10 cellular contexts compared by ENCODE assay signal in the genomic region with DNA sequence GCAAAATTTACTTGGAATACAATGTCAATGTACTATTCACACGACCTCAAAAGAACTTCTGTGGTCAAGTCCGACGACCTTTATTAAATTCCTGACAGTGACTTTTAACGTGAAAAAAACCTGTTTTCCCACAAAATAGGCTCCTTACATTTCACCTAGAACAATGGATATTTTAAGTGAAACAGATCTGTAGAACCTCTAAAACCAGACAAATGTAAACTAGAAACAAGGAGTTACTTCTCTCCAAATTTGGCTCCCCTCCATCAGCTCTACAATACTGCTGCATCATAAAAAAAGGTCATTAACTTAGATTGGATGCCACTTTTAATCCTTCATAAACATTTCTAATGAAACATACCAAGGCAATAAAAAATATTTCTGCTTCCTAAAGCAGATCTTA. TPM values are rescaled to one million over a fixed set of nuclear protein-coding genes. Genes with fewer than 3 reads are reported as not detected.
A peak's percentile ranks its signal among the peaks of the same experiment; 100 is the strongest.
DNase-seq lines count a peak whose midpoint lies in the region; ATAC-seq and TF ChIP-seq lines count a peak whose summit lies in the region.
"Had no signal": no experiment of that assay in that cellular context is flagged by ENCODE, and none has a peak within 500 bp of the region (broad histone marks: within the 10 kb centered on the region; RNA-seq: fewer than 3 reads in every experiment).

No MANE protein-coding gene starts in this region.

- no peak for ATAC-seq in activated naive CD8-positive, alpha-beta T cell treated with anti-CD3 and anti-CD28 coated beads, Interleukin-2, amount 50 U/mL, for 24 hours
- ATAC-seq in GM18858 (IDR thresholded peaks at IDR 0.05; ENCODE audit: unreplicated experiment) (no peak), GM21447 (IDR thresholded peaks at IDR 0.05; ENCODE audit: unreplicated experiment) (no peak)

- H3K36me3 ChIP-seq in A673 (ENCODE audit: insufficient read depth, low read length, poor library complexity, severe bottlenecking) (no peaks in the 10 kb centered on the region), HAP-1 (replicated peaks) (no peaks in the 10 kb centered on the region; the same call in 1 of the 2 replicates), mesodermal cell (ENCODE audit: control insufficient read depth, insufficient read depth, low read length) (no peaks in the 10 kb centered on the region)

- DNase-seq in A673 (ENCODE audit: low spot score): no peak
- peak in 1 of 2 experiments; percentile 31 for DNase-seq in HAP-1 (ENCODE audit: low spot score in 2 of 2)
- DNase-seq in activated naive CD8-positive, alpha-beta T cell treated with anti-CD3 and anti-CD28 coated beads, Interleukin-2, amount 50 U/mL, for 24 hours: no peak
- DNase-seq in NCI-H1436 treated with DMSO at 0.1 percent for 48 hours (lab: John Stamatoyannopoulos, UW): no peak
- DNase-seq in stimulated activated CD4-positive, alpha-beta T cell treated with anti-CD3 and anti-CD28 coated beads, Interleukin-4, amount 100 ng/mL, for 4 hours: no peak
- DNase-seq: effector CD8-positive, alpha-beta T cell; stimulated activated CD4-positive, alpha-beta T cell treated with anti-CD3 and anti-CD28 coated beads, Interleukin-12 subunit alpha, Interleukin-12 subunit beta, amount 100 ng/mL, for 4 hours had no signal

- H3K4me1 ChIP-seq in A673 (ENCODE audit: insufficient read depth, low read length, poor library complexity, severe bottlenecking): peaks cover 8% of the 10 kb centered on the region
- peaks cover 14% of the 10 kb centered on the region for H3K4me1 ChIP-seq in HAP-1
- no peaks in the 10 kb centered on the region for H3K4me1 ChIP-seq in mesodermal cell (ENCODE audit: control insufficient read depth, insufficient read depth, low read length, poor library complexity, severe bottlenecking)

- no peaks in the 10 kb centered on the region for H3K27me3 ChIP-seq in A673 (replicated peaks; ENCODE audit: insufficient read depth, low read depth, low read length, poor library complexity)
- H3K27me3 ChIP-seq in HAP-1 (ENCODE audit: low read depth): no peaks in the 10 kb centered on the region

- no peaks in the 10 kb centered on the region for H3K27me3 Mint-ChIP-seq in activated naive CD8-positive, alpha-beta T cell treated with anti-CD3 and anti-CD28 coated beads, Interleukin-2, amount 50 U/mL, for 24 hours

- H3K9me3 Mint-ChIP-seq in activated naive CD8-positive, alpha-beta T cell treated with anti-CD3 and anti-CD28 coated beads, Interleukin-2, amount 50 U/mL, for 24 hours: no peaks in the 10 kb centered on the region

- H3K9me3 ChIP-seq in A673 (ENCODE audit: low read depth, low read length, poor library complexity, severe bottlenecking): no peaks in the 10 kb centered on the region
- no peaks in the 10 kb centered on the region for H3K9me3 ChIP-seq in HAP-1
- no peaks in the 10 kb centered on the region for H3K9me3 ChIP-seq in mesodermal cell (ENCODE audit: control insufficient read depth, low read length)

- peaks cover 4% of the 10 kb centered on the region for H3K36me3 Mint-ChIP-seq in activated naive CD8-positive, alpha-beta T cell treated with anti-CD3 and anti-CD28 coated beads, Interleukin-2, amount 50 U/mL, for 24 hours (ENCODE audit: low read depth)

- POLR2A ChIA-PET in A673 (lab: Charles Lee; ENCODE audit: low non-redundant PET): no interaction called here

- no peak for TF ChIP-seq CTCF in A673 (conservative IDR thresholded peaks at IDR 0.05; ENCODE audit: low read depth, low read length)

- peak overlapping the region; percentile 95 for H3K4me3 Mint-ChIP-seq in activated naive CD8-positive, alpha-beta T cell treated with anti-CD3 and anti-CD28 coated beads, Interleukin-2, amount 50 U/mL, for 24 hours

- WGBS in mesodermal cell (ENCODE audit: insufficient coverage in 2 of 2), 2 experiments: 74 to 83% methylated on average over 1 to 3 of the region's 4 CpGs

- intact Hi-C loops in A673 (cut with micrococcal nuclease; ENCODE audit: unreplicated experiment): loop anchor here (5.0 to 10.0 kb wide), 5 partner anchors 144 to 474 kb away; a partner anchor contains a TSS

- H3K4me1 Mint-ChIP-seq in activated naive CD8-positive, alpha-beta T cell treated with anti-CD3 and anti-CD28 coated beads, Interleukin-2, amount 50 U/mL, for 24 hours: peaks cover 43% of the 10 kb centered on the region

- H3K4me3 ChIP-seq in A673 (ENCODE audit: low read depth, low read length, poor library complexity, severe bottlenecking): peak overlapping the region; percentile 88
- peak overlapping the region; percentile 86 for H3K4me3 ChIP-seq in HAP-1
- peak overlapping the region; percentile 79 for H3K4me3 ChIP-seq in mesodermal cell (ENCODE audit: extremely low read depth, insufficient read depth, low read length, poor library complexity, severe bottlenecking)

- peak overlapping the region; percentile 50 for H3K27ac Mint-ChIP-seq in activated naive CD8-positive, alpha-beta T cell treated with anti-CD3 and anti-CD28 coated beads, Interleukin-2, amount 50 U/mL, for 24 hours

- no peak overlapping the region for H3K27ac ChIP-seq in A673 (ENCODE audit: low read depth, low read length, poor library complexity, severe bottlenecking)
- no peak overlapping the region for H3K27ac ChIP-seq in mesodermal cell (ENCODE audit: low read depth, low read length, severe bottlenecking)

- CTCF ChIA-PET in A673 (lab: Charles Lee): no interaction called here

- in situ Hi-C loops in HAP-1 (cut with MboI; ENCODE audit: low sequenced_read_pairs): loop anchor here (10.0 to 25.0 kb wide), 2 partner anchors 124 to 426 kb away; a partner anchor contains a TSS

- BruUV-seq in A673 (replicated peaks; lab: Mats Ljungman, UMichigan): no TSS peak

RNA-seq across cellular contexts. Expression of a gene that starts 1.2 kb away (rescaled TPM):
- 12.9 and 13.7 TPM in 2 replicates for total RNA-seq in A673 (2021)
- 9.6 TPM for polyA plus RNA-seq in mesodermal cell (2013, experiment 1 of 2)
- polyA plus RNA-seq in mesodermal cell (2013, experiment 2 of 2): 11.7 TPM

RNA-seq across cellular contexts. Expression of a gene that starts 9.2 kb away (rescaled TPM):
- total RNA-seq in A673 (2021): 59.8 and 63.0 TPM in 2 replicates
- 42.8 TPM for polyA plus RNA-seq in mesodermal cell (2013, experiment 1 of 2)
- polyA plus RNA-seq in mesodermal cell (2013, experiment 2 of 2): 38.4 TPM
